Comparison of ENCODE assay signal across 16 cellular contexts in the genomic region with DNA sequence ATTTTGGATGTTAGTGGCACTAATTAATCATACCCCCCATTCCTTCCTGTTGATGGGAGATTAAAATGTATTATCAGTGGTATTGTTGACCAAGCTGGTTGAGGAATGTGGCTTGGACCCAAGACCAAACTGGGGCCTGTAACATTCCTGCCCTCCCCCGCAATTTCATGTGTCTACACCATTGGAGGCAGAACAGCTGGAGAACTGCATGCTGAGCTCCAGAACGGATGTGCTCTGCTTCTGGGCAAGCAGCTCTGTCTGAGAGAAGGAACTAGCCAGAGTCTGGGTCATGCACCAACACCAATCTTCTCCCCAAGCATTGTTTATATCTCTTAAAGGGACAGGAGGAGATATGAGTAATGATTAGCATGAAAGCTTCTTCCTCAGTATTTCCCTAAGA.
DNase-seq lines count a peak whose midpoint lies in the region; ATAC-seq and TF ChIP-seq lines count a peak whose summit lies in the region.
"Had no signal": no experiment of that assay in that cellular context is flagged by ENCODE, and none has a peak within 500 bp of the region (broad histone marks: within the 10 kb centered on the region; RNA-seq: fewer than 3 reads in every experiment).

No MANE protein-coding gene starts in this region.

- H3K18ac ChIP-seq in mesendoderm (ENCODE audit: low read length): no peak overlapping the region

- H2BK15ac ChIP-seq in mesendoderm (replicated peaks; ENCODE audit: low read depth): no peak overlapping the region

- DNase-seq in Calu3 (peak; percentile 13), OCI-M1 (lab: John Stamatoyannopoulos, UW) (peak; percentile 69), erythroblast (lab: John Stamatoyannopoulos, UW) (peak; percentile 42 to 81), mesendoderm (peak; percentile 72), NOMO-1 treated with DMSO at 0.1 percent for 48 hours (lab: John Stamatoyannopoulos, UW; ENCODE audit: unreplicated experiment) (no peak), LoVo (ENCODE audit: low spot score) (no peak)
- DNase-seq: activated B cell treated with CpG ODN at 0.5 μM for 24 hours; activated T-cell treated with anti-CD3 and anti-CD28 coated beads, Interleukin-2, amount 50 U/mL, for 4 hours; mammary epithelial cell; NCI-H446 treated with DMSO at 0.1 percent for 48 hours; psoas muscle; SHP77; testis had no signal

- no peak overlapping the region for H3K27ac ChIP-seq in mesendoderm (ENCODE audit: low read depth, low read length)
- H3K27ac ChIP-seq: psoas muscle, testis had no signal

- CTCF ChIA-PET in Calu3 (lab: Charles Lee): interaction anchor here (1.5 kb wide), 1 partner anchor 166 kb away, joined by 4 read pairs; no protein-coding TSS in a partner anchor

- TF ChIP-seq POLR2A in erythroblast (IDR thresholded peaks at IDR 0.05; ENCODE audit: low read length): no peak

- TF ChIP-seq CTCF in Calu3 (IDR thresholded peaks at IDR 0.05; ENCODE audit: unreplicated experiment): no peak

- no peak overlapping the region for H3K4me2 ChIP-seq in mesendoderm (ENCODE audit: low read length)

- BruUV-seq in Calu3 (replicated peaks; lab: Mats Ljungman, UMichigan): no TSS peak

- H3K9me3 Mint-ChIP-seq in Calu3 (ENCODE audit: low read depth, unreplicated experiment): no peaks in the 10 kb centered on the region
- H3K9me3 Mint-ChIP-seq: activated B cell treated with CpG ODN at 0.5 μM for 24 hours; activated T-cell treated with anti-CD3 and anti-CD28 coated beads, Interleukin-2, amount 50 U/mL, for 4 hours had no signal

- H2BK5ac ChIP-seq in mesendoderm (ENCODE audit: low read length): no peak overlapping the region

- intact Hi-C loops in Calu3 (cut with micrococcal nuclease; ENCODE audit: unreplicated experiment): no loop called here

- no peak overlapping the region for H3K4ac ChIP-seq in mesendoderm (ENCODE audit: low read depth, low read length)

- no peaks in the 10 kb centered on the region for H3K27me3 Mint-ChIP-seq in Calu3 (ENCODE audit: unreplicated experiment)
- H3K27me3 Mint-ChIP-seq: activated B cell treated with CpG ODN at 0.5 μM for 24 hours, B cell had no signal

- H3K79me1 ChIP-seq in mesendoderm (ENCODE audit: low read length): peaks cover 2% of the 10 kb centered on the region

- H4K8ac ChIP-seq in mesendoderm (ENCODE audit: low read depth, low read length): no peak overlapping the region

- no peak overlapping the region for H2AK5ac ChIP-seq in mesendoderm (ENCODE audit: low read length)

- WGBS in mesendoderm (ENCODE audit: extremely low coverage, insufficient coverage, low lambda C conversion rate): no CpG with 5 or more reads among the region's 2 CpGs

- no peak overlapping the region for H3K4me3 ChIP-seq in mesendoderm (ENCODE audit: low read length)
- H3K4me3 ChIP-seq: psoas muscle, testis had no signal

- no peak overlapping the region for H3K23ac ChIP-seq in mesendoderm (ENCODE audit: low read length)

- H3K79me2 ChIP-seq in mesendoderm (ENCODE audit: control insufficient read depth, insufficient read depth, low read length): no peaks in the 10 kb centered on the region

- H2BK120ac ChIP-seq in mesendoderm (ENCODE audit: low read depth, low read length): no peak overlapping the region

- H3K4me1 Mint-ChIP-seq in Calu3 (ENCODE audit: low read depth, unreplicated experiment): peaks cover 27% of the 10 kb centered on the region

- ATAC-seq in GM21717 (IDR thresholded peaks at IDR 0.05; ENCODE audit: unreplicated experiment): no peak
- ATAC-seq in GM21825 (IDR thresholded peaks at IDR 0.05; ENCODE audit: unreplicated experiment): no peak
- ATAC-seq: activated T-cell treated with anti-CD3 and anti-CD28 coated beads, Interleukin-2, amount 50 U/mL, for 4 hours had no signal

- H3K56ac ChIP-seq in mesendoderm (ENCODE audit: low read length): no peak overlapping the region

- H3K36me3 Mint-ChIP-seq in Calu3 (ENCODE audit: insufficient read depth, unreplicated experiment): peaks cover 6% of the 10 kb centered on the region

- no peaks in the 10 kb centered on the region for H3K27me3 ChIP-seq in mesendoderm (ENCODE audit: insufficient read depth, low read length, poor library complexity)
- H3K27me3 ChIP-seq: testis had no signal

- peaks cover 4% of the 10 kb centered on the region for H3K4me1 ChIP-seq in mesendoderm (ENCODE audit: control insufficient read depth, low read depth, low read length)
- H3K4me1 ChIP-seq: psoas muscle had no signal

- H4K5ac ChIP-seq in mesendoderm (ENCODE audit: low read length): no peak overlapping the region

- H3K27ac Mint-ChIP-seq in Calu3 (ENCODE audit: unreplicated experiment): peak overlapping the region; percentile 21
- H3K27ac Mint-ChIP-seq: activated B cell treated with CpG ODN at 0.5 μM for 24 hours, B cell had no signal

- H3K4me3 Mint-ChIP-seq in Calu3 (ENCODE audit: low read depth, unreplicated experiment): no peak overlapping the region
- H3K4me3 Mint-ChIP-seq: activated B cell treated with CpG ODN at 0.5 μM for 24 hours; activated T-cell treated with anti-CD3 and anti-CD28 coated beads, Interleukin-2, amount 50 U/mL, for 4 hours; B cell had no signal

- no peak overlapping the region for H3K9ac ChIP-seq in mesendoderm (ENCODE audit: low read length)

- H3K36me3 ChIP-seq in mesendoderm (ENCODE audit: control insufficient read depth, insufficient read depth, low read length): no peaks in the 10 kb centered on the region

Comparison
In these comparisons a context has a peak if more than half of its experiments do, and no peak if none do; other contexts are left out.
1. DNase-seq: peak in Calu3 (single experiment), OCI-M1 (single experiment), erythroblast (2 of 2) and mesendoderm (single experiment); none in NOMO-1 treated with DMSO at 0.1 percent for 48 hours (single experiment) and LoVo (single experiment).